In the genomic region with DNA sequence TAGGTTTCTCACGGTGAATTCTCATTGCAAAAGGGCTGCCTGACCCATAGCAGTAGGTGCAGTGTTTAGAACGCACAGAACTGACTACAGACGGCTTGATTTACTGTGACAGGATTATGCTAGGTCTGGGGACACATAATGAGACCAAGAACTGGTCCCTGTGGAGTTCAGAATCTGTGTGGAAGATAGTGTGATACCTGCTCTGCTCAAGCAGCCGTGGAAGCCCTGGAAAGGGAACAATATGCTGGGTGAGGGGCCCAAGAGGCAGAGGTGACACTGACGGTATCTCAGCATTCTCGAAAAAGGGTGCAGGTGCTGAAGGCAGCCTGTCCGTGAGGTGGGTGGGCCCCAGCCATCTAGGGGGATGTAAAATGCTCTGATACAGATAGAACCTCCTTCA, we compare ENCODE assay signal across 24 cellular contexts. TPM values are rescaled to one million over a fixed set of nuclear protein-coding genes. Genes with fewer than 3 reads are reported as not detected.
DNase-seq lines count a peak whose midpoint lies in the region; ATAC-seq, FAIRE-seq and TF ChIP-seq lines count a peak whose summit lies in the region.
"Had no signal": no experiment of that assay in that cellular context is flagged by ENCODE, and none has a peak within 500 bp of the region (broad histone marks: within the 10 kb centered on the region; RNA-seq: fewer than 3 reads in every experiment).

No MANE protein-coding gene starts in this region.

- no peak for ATAC-seq in PC-3
- ATAC-seq: SK-N-SH treated with all-trans-retinoic acid at 6 μM for 48 hours had no signal

- no peak overlapping the region for H3K27ac ChIP-seq in PC-3 (ENCODE audit: low read length)
- no peak overlapping the region for H3K27ac ChIP-seq in H1 (ENCODE audit: low read depth, low read length)
- H3K27ac ChIP-seq in trophoblast cell (ENCODE audit: low read depth, low read length): no peak overlapping the region
- H3K27ac ChIP-seq: C4-2B had no signal

- H2BK5ac ChIP-seq in H1 (ENCODE audit: low read depth, low read length) (no peak overlapping the region), trophoblast cell (ENCODE audit: low read depth, low read length, poor library complexity) (no peak overlapping the region)

- no peaks in the 10 kb centered on the region for H3K9me3 ChIP-seq in PC-3 (ENCODE audit: low read length)
- no peaks in the 10 kb centered on the region for H3K9me3 ChIP-seq in H1 (ENCODE audit: insufficient read depth in 2 of 2, low read depth in 1 of 2, low read length in 1 of 2)
- peaks cover 1% of the 10 kb centered on the region for H3K9me3 ChIP-seq in trophoblast cell (ENCODE audit: insufficient read depth, low read depth, low read length)

- FAIRE-seq in H1 (lab: Jason Lieb, UNC): no peak
- FAIRE-seq: G401.6 had no signal

- H4K20me1 ChIP-seq in PC-3 (ENCODE audit: low read length) (no peaks in the 10 kb centered on the region), H1 (replicated peaks in 1 of 2; ENCODE audit: control insufficient read depth in 1 of 2, insufficient read depth in 2 of 2, low read length in 2 of 2) (peaks cover 0 to 2% of the 10 kb centered on the region in 2 experiments)

- intact Hi-C loops in PC-3 (cut with micrococcal nuclease): no loop called here

- TF ChIP-seq EP300 in H1 (IDR thresholded peaks at IDR 0.05; ENCODE audit: borderline replicate concordance in 1 of 2, low read depth in 2 of 2, low read length in 2 of 2): no peak

- H3K4me2 ChIP-seq in PC-3 (ENCODE audit: low read length) (no peak overlapping the region), H1 (ENCODE audit: insufficient read depth in 1 of 2, low read depth in 2 of 2, low read length in 2 of 2) (no peak overlapping the region), trophoblast cell (ENCODE audit: low read length) (no peak overlapping the region)

- H3K23me2 ChIP-seq in H1 (ENCODE audit: low read depth, low read length): no peaks in the 10 kb centered on the region

- H3K36me3 ChIP-seq in PC-3 (ENCODE audit: low read depth, low read length) (peaks cover 33% of the 10 kb centered on the region), H1 (ENCODE audit: control insufficient read depth in 2 of 4, insufficient read depth in 4 of 4, low read length in 3 of 4) (peaks cover 9 to 39% (median 26%) of the 10 kb centered on the region in 4 experiments), trophoblast cell (ENCODE audit: control insufficient read depth in 1 of 2, insufficient read depth in 2 of 2, low read length in 2 of 2) (peaks cover 12 to 24% of the 10 kb centered on the region in 2 experiments)

- H3K23ac ChIP-seq in H1 (ENCODE audit: insufficient read length) (no peak overlapping the region), trophoblast cell (ENCODE audit: low read length) (no peak overlapping the region)

- H4K5ac ChIP-seq in H1 (ENCODE audit: insufficient read length, low read depth, low read length): no peak overlapping the region

- H4K8ac ChIP-seq in H1 (ENCODE audit: extremely low read depth, insufficient read depth, low read length) (no peak overlapping the region), trophoblast cell (ENCODE audit: low read depth, low read length) (no peak overlapping the region)

- H3K79me1 ChIP-seq in H1 (ENCODE audit: low read depth, low read length) (no peaks in the 10 kb centered on the region), trophoblast cell (ENCODE audit: low read length) (no peaks in the 10 kb centered on the region)

- no peak overlapping the region for H4K12ac ChIP-seq in trophoblast cell (ENCODE audit: low read depth, low read length)

- POLR2A ChIA-PET in PC-3 (lab: Charles Lee; ENCODE audit: unreplicated experiment) (no interaction called here), H1 (lab: Charles Lee; ENCODE audit: partially characterized antibody) (no interaction called here)

- H2BK15ac ChIP-seq in H1 (ENCODE audit: low read length): no peak overlapping the region

- no peak overlapping the region for H2AK5ac ChIP-seq in H1 (ENCODE audit: low read depth, low read length)
- H2AK5ac ChIP-seq in trophoblast cell (ENCODE audit: low read length): no peak overlapping the region

- H3K4ac ChIP-seq in H1 (replicated peaks; ENCODE audit: insufficient read length, low read depth, low read length) (no peak overlapping the region), trophoblast cell (ENCODE audit: low read depth, low read length) (no peak overlapping the region)

- H4K91ac ChIP-seq in H1 (replicated peaks; ENCODE audit: insufficient read length, low read length): no peak overlapping the region
- H4K91ac ChIP-seq in trophoblast cell (ENCODE audit: low read depth, low read length): no peak overlapping the region

- TSS peak; percentile 4 for BruUV-seq in PC-3 (replicated peaks; lab: Mats Ljungman, UMichigan)

- WGBS in H1 (ENCODE audit: extremely low coverage in 1 of 2, insufficient coverage in 1 of 2, insufficient read length in 1 of 2, insufficient replicate concordance in 2 of 2, low coverage in 1 of 2, low lambda C conversion rate in 2 of 2, missing lambda C conversion rate in 1 of 2), 2 experiments: 93% methylated on average over 7 of the region's 7 CpGs; no CpG with 5 or more reads in 1 of the 2 experiments
- WGBS in trophoblast cell (ENCODE audit: extremely low coverage, insufficient coverage, insufficient read length): no CpG with 5 or more reads among the region's 7 CpGs

- TF ChIP-seq POLR2A in H1 (IDR thresholded peaks at IDR 0.05; ENCODE audit: control extremely low read depth in 1 of 2, low read depth in 2 of 2, low read length in 2 of 2): 0 out of 3 replicates have a peak, but pooled peaks of 1 of the 2 experiments have one; percentile 27

- H3K14ac ChIP-seq in H1 (ENCODE audit: insufficient read length): no peak overlapping the region
- H3K14ac ChIP-seq in trophoblast cell (ENCODE audit: low read length): no peak overlapping the region

- H2BK120ac ChIP-seq in H1 (replicated peaks; ENCODE audit: low read depth, low read length) (no peak overlapping the region), trophoblast cell (ENCODE audit: insufficient read depth, low read length, poor library complexity) (no peak overlapping the region)

- H3K4me3 ChIP-seq in PC-3 (ENCODE audit: low read length) (no peak overlapping the region), H1 (ENCODE audit: extremely low read depth in 1 of 4, insufficient read depth in 2 of 4, low read depth in 3 of 4, low read length in 4 of 4) (no peak overlapping the region), trophoblast cell (ENCODE audit: low read depth, low read length) (no peak overlapping the region)

- no peak overlapping the region for H2BK20ac ChIP-seq in H1 (ENCODE audit: low read length)

- CTCF ChIA-PET in PC-3 (lab: Charles Lee): no interaction called here
- CTCF ChIA-PET in H1 (lab: Charles Lee; ENCODE audit: partially characterized antibody): interaction anchor here (1.1 to 2.9 kb wide), 2 partner anchors 7 to 275 kb away, joined by 4 to 8 read pairs; no protein-coding TSS in a partner anchor

- TF ChIP-seq CTCF in GM13976 (IDR thresholded peaks at IDR 0.05; ENCODE audit: borderline replicate concordance, control extremely low read depth, extremely low read depth, insufficient read depth, missing control alignments) (no peak), PC-3 (conservative IDR thresholded peaks at IDR 0.05; ENCODE audit: low read depth, low read length) (no peak), H1 (IDR thresholded peaks at IDR 0.05; ENCODE audit: control extremely low read depth in 1 of 3, insufficient read depth in 1 of 3, low read depth in 1 of 3, low read length in 3 of 3) (no peak)

- no peak for TF ChIP-seq RAD21 in H1 (IDR thresholded peaks at IDR 0.05 in 1 of 2, conservative IDR thresholded peaks at IDR 0.05 in 1 of 2; ENCODE audit: low read depth in 2 of 2, low read length in 2 of 2)

- H3K18ac ChIP-seq in H1 (ENCODE audit: extremely low read depth, low read length): no peak overlapping the region
- no peak overlapping the region for H3K18ac ChIP-seq in trophoblast cell (ENCODE audit: low read length)

- no peak overlapping the region for H3K56ac ChIP-seq in H1 (replicated peaks; ENCODE audit: insufficient read length, low read depth, low read length)

- H2BK12ac ChIP-seq in H1 (ENCODE audit: low read depth, low read length) (no peak overlapping the region), trophoblast cell (ENCODE audit: low read length) (no peak overlapping the region)

- H3K79me2 ChIP-seq in PC-3 (ENCODE audit: low read length) (no peaks in the 10 kb centered on the region), H1 (ENCODE audit: control insufficient read depth in 1 of 2, insufficient read depth in 2 of 2, low read length in 2 of 2) (no peaks in the 10 kb centered on the region), trophoblast cell (ENCODE audit: control insufficient read depth, insufficient read depth, low read length, poor library complexity) (no peaks in the 10 kb centered on the region)

- H3K9me2 ChIP-seq in PC-3 (replicated peaks; ENCODE audit: low read length): no peaks in the 10 kb centered on the region

- in situ Hi-C loops in GM13976 (cut with MboI; ENCODE audit: low sequenced_read_pairs, unreplicated experiment): no loop called here

- no peak overlapping the region for H2AFZ ChIP-seq in PC-3 (ENCODE audit: low read length)
- no peak overlapping the region for H2AFZ ChIP-seq in H1 (ENCODE audit: low read length)
- no peak overlapping the region for H2AFZ ChIP-seq in trophoblast cell (ENCODE audit: insufficient read depth, low read length, poor library complexity)

- H3K27me3 ChIP-seq in PC-3 (ENCODE audit: low read length): no peaks in the 10 kb centered on the region
- H3K27me3 ChIP-seq in H1 (replicated peaks in 1 of 4; ENCODE audit: control insufficient read depth in 3 of 4, extremely low read depth in 1 of 4, insufficient read depth in 3 of 4, low read length in 3 of 4): no peaks in the 10 kb centered on the region
- no peaks in the 10 kb centered on the region for H3K27me3 ChIP-seq in trophoblast cell (ENCODE audit: insufficient read depth, low read length)

- H3K9ac ChIP-seq in PC-3 (ENCODE audit: low read length) (no peak overlapping the region), H1 (replicated peaks in 1 of 4; ENCODE audit: extremely low read depth in 1 of 4, low read depth in 3 of 4, low read length in 3 of 4) (no peak overlapping the region), trophoblast cell (ENCODE audit: low read length) (peak overlapping the region; percentile 77)

- H3K4me1 ChIP-seq in PC-3 (ENCODE audit: insufficient read depth, low read length) (no peaks in the 10 kb centered on the region), H1 (replicated peaks in 1 of 4; ENCODE audit: control insufficient read depth in 3 of 4, insufficient read depth in 4 of 4, low read length in 3 of 4) (no peaks in the 10 kb centered on the region), trophoblast cell (ENCODE audit: control insufficient read depth in 1 of 2, insufficient read depth in 2 of 2, low read length in 2 of 2) (no peaks in the 10 kb centered on the region)

- H3F3A ChIP-seq in PC-3 (ENCODE audit: low read length, unreplicated experiment): peaks cover 3% of the 10 kb centered on the region

- DNase-seq in GM13976 (ENCODE audit: low spot score) (peak; percentile 1), PC-3 (no peak), H1 (ENCODE audit: low read depth in 1 of 2, low spot score in 2 of 2) (no peak), trophoblast cell (no peak), DMS79 (lab: John Stamatoyannopoulos, UW) (no peak), AG20443 (ENCODE audit: low spot score) (no peak), pons (ENCODE audit: low spot score) (no peak)
- DNase-seq: ACHN, AML-193, DND-41, HFFc6, KBM-7, NCI-H1417, NCI-H187, NCI-H2107, NCI-H510A, NCI-H748 treated with DMSO at 0.1 percent for 48 hours, OCI-M1, SHP77 had no signal

RNA-seq across cellular contexts. Expression of a gene that starts 46.5 kb away (rescaled TPM):
- total RNA-seq in PC-3 (2014; rRNA removed): not detected in 2 replicates
- not detected in 2 replicates for total RNA-seq in H1 (2021; fragmentation: NEBNext Ultra II Directional; extraction: Animal tissue kit (Norgen Biotek cat#: 25700))
- 0.02 TPM in 1 of 2 replicates, not detected in the other for polyA plus RNA-seq in H1 (2011; rRNA removed)
- not detected for polyA plus RNA-seq in H1 (2011; cell fraction: cytosol; rRNA removed)
- not detected for polyA plus RNA-seq in H1 (2011; cell fraction: nucleus; rRNA removed)
- not detected in 4 replicates for polyA plus RNA-seq in H1 (2012, experiment 1 of 2)
- polyA plus RNA-seq in H1 (2012, experiment 2 of 2): not detected
- polyA plus RNA-seq in H1 (2013, experiment 1 of 2): not detected
- not detected for polyA plus RNA-seq in H1 (2013, experiment 2 of 2)
- polyA minus RNA-seq in H1 (2011; rRNA and poly(A)+ RNA removed): 0.06 TPM in 1 of 2 replicates, not detected in the other
- polyA minus RNA-seq in H1 (2011; cell fraction: cytosol; rRNA and poly(A)+ RNA removed): not detected
- polyA minus RNA-seq in H1 (2011; cell fraction: nucleus; rRNA and poly(A)+ RNA removed): not detected
- polyA plus RNA-seq in trophoblast cell (2013): not detected in 2 replicates
- total RNA-seq: H4, HFFc6, RPMI7951 had no signal

RNA-seq across cellular contexts. Expression of a gene that starts 46.6 kb away (rescaled TPM):
- total RNA-seq in PC-3 (2014; rRNA removed): not detected in 2 replicates
- total RNA-seq in H1 (2021; fragmentation: NEBNext Ultra II Directional; extraction: Animal tissue kit (Norgen Biotek cat#: 25700)): not detected in 2 replicates
- not detected in 2 replicates for polyA plus RNA-seq in H1 (2011; rRNA removed)
- 0.06 TPM for polyA plus RNA-seq in H1 (2011; cell fraction: cytosol; rRNA removed)
- not detected for polyA plus RNA-seq in H1 (2011; cell fraction: nucleus; rRNA removed)
- polyA plus RNA-seq in H1 (2012, experiment 1 of 2): not detected in 4 replicates
- polyA plus RNA-seq in H1 (2012, experiment 2 of 2): not detected
- polyA plus RNA-seq in H1 (2013, experiment 1 of 2): 0.02 TPM
- polyA plus RNA-seq in H1 (2013, experiment 2 of 2): not detected
- polyA minus RNA-seq in H1 (2011; rRNA and poly(A)+ RNA removed): not detected in 2 replicates
- not detected for polyA minus RNA-seq in H1 (2011; cell fraction: cytosol; rRNA and poly(A)+ RNA removed)
- not detected for polyA minus RNA-seq in H1 (2011; cell fraction: nucleus; rRNA and poly(A)+ RNA removed)
- polyA plus RNA-seq in trophoblast cell (2013): not detected in 2 replicates
- total RNA-seq: H4, HFFc6, RPMI7951 had no signal
